In the genomic region with DNA sequence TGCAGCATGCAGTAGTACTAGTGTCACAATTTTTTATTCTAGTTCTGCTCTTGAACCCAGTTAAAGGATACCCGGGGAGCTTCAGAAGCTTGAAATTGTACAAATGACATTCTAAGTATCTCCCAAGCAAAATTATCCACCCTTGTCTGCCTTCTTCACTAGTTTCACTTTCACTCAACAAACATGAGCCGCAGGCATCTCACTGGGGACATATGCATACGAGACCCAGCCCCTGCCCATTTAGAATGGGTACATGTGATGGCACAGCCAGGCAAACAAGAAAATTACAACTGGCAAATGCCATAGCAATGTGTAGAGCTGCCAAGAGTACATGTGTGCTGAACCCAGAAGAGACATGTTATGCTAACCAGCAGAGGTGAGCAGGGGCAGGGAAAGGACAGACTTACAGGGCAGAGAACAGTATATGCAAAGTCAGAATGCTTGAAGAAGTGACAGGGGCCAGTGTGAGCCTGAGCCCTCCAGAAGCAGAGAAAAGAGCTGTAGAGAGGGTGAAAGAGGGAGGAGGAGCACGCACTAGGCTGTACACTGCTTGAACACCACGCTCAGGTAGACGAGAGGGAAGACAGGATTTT, we compare ENCODE assay signal across 1 cellular context.
TF ChIP-seq lines count a peak whose summit lies in the region.

No MANE protein-coding gene starts in this region.

TF ChIP-seq in HepG2, 621 proteins besides CTCF, POLR2A, EP300 and RAD21:
- TF ChIP-seq ATRX (CRISPR knock-in tag; IDR thresholded peaks at IDR 0.05; ENCODE audit: borderline replicate concordance) (no peak), ZNF441 (CRISPR knock-in tag; IDR thresholded peaks at IDR 0.05; ENCODE audit: borderline replicate concordance) (no peak), ZSCAN31 (CRISPR knock-in tag; IDR thresholded peaks at IDR 0.05; ENCODE audit: low read depth) (no peak), ZNF232 (CRISPR knock-in tag; IDR thresholded peaks at IDR 0.05; ENCODE audit: borderline replicate concordance) (no peak), SOX5 (CRISPR knock-in tag; IDR thresholded peaks at IDR 0.05; ENCODE audit: borderline replicate concordance) (no peak), NPAS2 (CRISPR knock-in tag; IDR thresholded peaks at IDR 0.05; ENCODE audit: borderline replicate concordance) (no peak), CBX2 (IDR thresholded peaks at IDR 0.05; ENCODE audit: low read depth, low read length) (no peak), CBX2 (CRISPR knock-in tag; IDR thresholded peaks at IDR 0.05; ENCODE audit: low read depth) (no peak), MAF1 (CRISPR knock-in tag; IDR thresholded peaks at IDR 0.05; ENCODE audit: borderline replicate concordance) (no peak), CEBPB (IDR thresholded peaks at IDR 0.05; ENCODE audit: borderline replicate concordance, low read depth, low read length) (no peak), CCAR2 (optimal IDR thresholded peaks at IDR 0.05; ENCODE audit: low read depth, low read length) (no peak)
- TF ChIP-seq, protein P1, sequence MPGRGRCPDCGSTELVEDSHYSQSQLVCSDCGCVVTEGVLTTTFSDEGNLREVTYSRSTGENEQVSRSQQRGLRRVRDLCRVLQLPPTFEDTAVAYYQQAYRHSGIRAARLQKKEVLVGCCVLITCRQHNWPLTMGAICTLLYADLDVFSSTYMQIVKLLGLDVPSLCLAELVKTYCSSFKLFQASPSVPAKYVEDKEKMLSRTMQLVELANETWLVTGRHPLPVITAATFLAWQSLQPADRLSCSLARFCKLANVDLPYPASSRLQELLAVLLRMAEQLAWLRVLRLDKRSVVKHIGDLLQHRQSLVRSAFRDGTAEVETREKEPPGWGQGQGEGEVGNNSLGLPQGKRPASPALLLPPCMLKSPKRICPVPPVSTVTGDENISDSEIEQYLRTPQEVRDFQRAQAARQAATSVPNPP (CRISPR knock-in tag; IDR thresholded peaks at IDR 0.05): no peak
- TF ChIP-seq, protein P2, sequence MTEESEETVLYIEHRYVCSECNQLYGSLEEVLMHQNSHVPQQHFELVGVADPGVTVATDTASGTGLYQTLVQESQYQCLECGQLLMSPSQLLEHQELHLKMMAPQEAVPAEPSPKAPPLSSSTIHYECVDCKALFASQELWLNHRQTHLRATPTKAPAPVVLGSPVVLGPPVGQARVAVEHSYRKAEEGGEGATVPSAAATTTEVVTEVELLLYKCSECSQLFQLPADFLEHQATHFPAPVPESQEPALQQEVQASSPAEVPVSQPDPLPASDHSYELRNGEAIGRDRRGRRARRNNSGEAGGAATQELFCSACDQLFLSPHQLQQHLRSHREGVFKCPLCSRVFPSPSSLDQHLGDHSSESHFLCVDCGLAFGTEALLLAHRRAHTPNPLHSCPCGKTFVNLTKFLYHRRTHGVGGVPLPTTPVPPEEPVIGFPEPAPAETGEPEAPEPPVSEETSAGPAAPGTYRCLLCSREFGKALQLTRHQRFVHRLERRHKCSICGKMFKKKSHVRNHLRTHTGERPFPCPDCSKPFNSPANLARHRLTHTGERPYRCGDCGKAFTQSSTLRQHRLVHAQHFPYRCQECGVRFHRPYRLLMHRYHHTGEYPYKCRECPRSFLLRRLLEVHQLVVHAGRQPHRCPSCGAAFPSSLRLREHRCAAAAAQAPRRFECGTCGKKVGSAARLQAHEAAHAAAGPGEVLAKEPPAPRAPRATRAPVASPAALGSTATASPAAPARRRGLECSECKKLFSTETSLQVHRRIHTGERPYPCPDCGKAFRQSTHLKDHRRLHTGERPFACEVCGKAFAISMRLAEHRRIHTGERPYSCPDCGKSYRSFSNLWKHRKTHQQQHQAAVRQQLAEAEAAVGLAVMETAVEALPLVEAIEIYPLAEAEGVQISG (CRISPR knock-in tag; IDR thresholded peaks at IDR 0.05): no peak
- TF ChIP-seq, protein P3, sequence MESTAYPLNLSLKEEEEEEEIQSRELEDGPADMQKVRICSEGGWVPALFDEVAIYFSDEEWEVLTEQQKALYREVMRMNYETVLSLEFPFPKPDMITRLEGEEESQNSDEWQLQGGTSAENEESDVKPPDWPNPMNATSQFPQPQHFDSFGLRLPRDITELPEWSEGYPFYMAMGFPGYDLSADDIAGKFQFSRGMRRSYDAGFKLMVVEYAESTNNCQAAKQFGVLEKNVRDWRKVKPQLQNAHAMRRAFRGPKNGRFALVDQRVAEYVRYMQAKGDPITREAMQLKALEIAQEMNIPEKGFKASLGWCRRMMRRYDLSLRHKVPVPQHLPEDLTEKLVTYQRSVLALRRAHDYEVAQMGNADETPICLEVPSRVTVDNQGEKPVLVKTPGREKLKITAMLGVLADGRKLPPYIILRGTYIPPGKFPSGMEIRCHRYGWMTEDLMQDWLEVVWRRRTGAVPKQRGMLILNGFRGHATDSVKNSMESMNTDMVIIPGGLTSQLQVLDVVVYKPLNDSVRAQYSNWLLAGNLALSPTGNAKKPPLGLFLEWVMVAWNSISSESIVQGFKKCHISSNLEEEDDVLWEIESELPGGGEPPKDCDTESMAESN (CRISPR knock-in tag; conservative IDR thresholded peaks at IDR 0.05): no peak
TF ChIP-seq in HepG2: peak in this region for 0.
